ENCODE assay signal across 1 cellular context in genomic region chr17:48601528-48602430, GRCh38.
TF ChIP-seq lines count a peak whose summit lies in the region.

No MANE protein-coding gene starts in this region.

TF ChIP-seq in GM23338, 12 proteins besides CTCF, POLR2A, EP300 and RAD21 (continued from another document):
- TF ChIP-seq REST (IDR thresholded peaks at IDR 0.05; ENCODE audit: unreplicated experiment) (no peak), EZH2 (IDR thresholded peaks at IDR 0.05; ENCODE audit: low read depth, unreplicated experiment) (peak; percentile 89)
